In the genomic region with DNA sequence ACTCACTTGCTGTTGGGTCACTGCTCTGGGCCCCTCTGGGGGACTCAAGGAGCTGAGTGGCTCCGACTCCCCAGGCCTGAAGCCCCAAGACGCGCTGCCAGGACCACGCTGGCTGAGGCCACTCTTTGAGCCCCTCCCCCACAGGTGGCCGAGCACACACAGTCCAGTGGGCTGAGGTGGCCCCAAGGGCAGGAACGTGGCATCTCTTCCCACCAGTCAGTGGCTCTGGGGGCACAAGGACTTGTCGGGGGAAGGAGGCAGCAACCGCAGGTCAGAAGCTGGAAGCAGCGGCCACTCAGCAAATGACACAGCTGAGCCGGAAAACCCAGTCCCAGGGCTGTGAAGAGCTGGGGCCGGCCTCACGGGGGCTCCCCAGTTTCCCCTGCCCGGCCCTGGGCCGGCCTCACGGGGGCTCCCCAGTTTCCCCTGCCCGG, we compare ENCODE assay signal across 8 cellular contexts. TPM values are rescaled to one million over a fixed set of nuclear protein-coding genes. Genes with fewer than 3 reads are reported as not detected.
DNase-seq lines count a peak whose midpoint lies in the region; ATAC-seq, FAIRE-seq and TF ChIP-seq lines count a peak whose summit lies in the region.

No MANE protein-coding gene starts in this region.

- no peak overlapping the region for H3K4me3 ChIP-seq in SK-N-SH (ENCODE audit: low read depth in 2 of 2, low read length in 1 of 2)

- TF ChIP-seq EP300 in SK-N-SH (IDR thresholded peaks at IDR 0.05; ENCODE audit: borderline replicate concordance in 1 of 2, low read depth in 1 of 2, low read length in 1 of 2): no peak

- DNase-seq in D341Med (ENCODE audit: low spot score) (peak; percentile 39), SK-N-SH (peak; percentile 66), left cardiac atrium (no peak), GM12891 (ENCODE audit: insufficient read length, low spot score) (no peak)
- no peak for DNase-seq in NK-92 treated with Interleukin-12 subunit alpha and Interleukin-12 subunit beta, amount 100 ng/mL, for 24 hours (lab: John Stamatoyannopoulos, UW)

- peak overlapping the region; percentile 64 for H3K27ac Mint-ChIP-seq in stimulated activated memory B cell treated with anti-CD40 and anti-IgM and Interleukin-4, amounts not matched to agents 10 μg/mL and 1 μg/mL and 100 μg/mL, for 72 hours

- no peaks in the 10 kb centered on the region for H3K36me3 Mint-ChIP-seq in stimulated activated memory B cell treated with anti-CD40 and anti-IgM and Interleukin-4, amounts not matched to agents 10 μg/mL and 1 μg/mL and 100 μg/mL, for 72 hours

- no peaks in the 10 kb centered on the region for H3K27me3 Mint-ChIP-seq in stimulated activated memory B cell treated with anti-CD40 and anti-IgM and Interleukin-4, amounts not matched to agents 10 μg/mL and 1 μg/mL and 100 μg/mL, for 72 hours

- H3K9me3 Mint-ChIP-seq in stimulated activated memory B cell treated with anti-CD40 and anti-IgM and Interleukin-4, amounts not matched to agents 10 μg/mL and 1 μg/mL and 100 μg/mL, for 72 hours: no peaks in the 10 kb centered on the region

- H3K36me3 ChIP-seq in SK-N-SH (replicated peaks in 1 of 2; ENCODE audit: control insufficient read depth in 1 of 2, insufficient read depth in 2 of 2, low read length in 1 of 2): no peaks in the 10 kb centered on the region

- 68% methylated on average over 7 of the region's 16 CpGs for WGBS in SK-N-SH (ENCODE audit: low lambda C conversion rate)

- no peaks in the 10 kb centered on the region for H3K79me2 ChIP-seq in SK-N-SH (ENCODE audit: insufficient read depth)

- H3K4me2 ChIP-seq in SK-N-SH: peak overlapping the region; percentile 75

- no peaks in the 10 kb centered on the region for H4K20me1 ChIP-seq in SK-N-SH (ENCODE audit: insufficient read depth)

- POLR2A ChIA-PET in SK-N-SH (lab: Yijun Ruan, JAX): interaction anchor here (0.6 to 1.5 kb wide), 4 partner anchors 17 to 193 kb away, joined by 3 to 4 read pairs (median 4); no protein-coding TSS in a partner anchor

- H3K4me1 Mint-ChIP-seq in stimulated activated memory B cell treated with anti-CD40 and anti-IgM and Interleukin-4, amounts not matched to agents 10 μg/mL and 1 μg/mL and 100 μg/mL, for 72 hours: peaks cover 12% of the 10 kb centered on the region

- H3K4me1 ChIP-seq in SK-N-SH (ENCODE audit: control insufficient read depth in 1 of 2, insufficient read depth in 2 of 2, low read depth in 1 of 2, low read length in 1 of 2): peaks cover 0 to 8% of the 10 kb centered on the region in 2 experiments; a peak in 2 of 4 replicates

- no peaks in the 10 kb centered on the region for H3K9me2 ChIP-seq in SK-N-SH

- peak overlapping the region; percentile 71 for H3K4me3 Mint-ChIP-seq in stimulated activated memory B cell treated with anti-CD40 and anti-IgM and Interleukin-4, amounts not matched to agents 10 μg/mL and 1 μg/mL and 100 μg/mL, for 72 hours

- CTCF ChIA-PET in SK-N-SH (lab: Yijun Ruan, JAX): interaction anchor here (0.6 to 14.5 kb wide), 55 partner anchors 10 to 310 kb away, joined by 3 to 270 read pairs (median 5); partner anchors contain the start of genes CHST12, GRIFIN and TTYH3

- ATAC-seq in GM21423 (IDR thresholded peaks at IDR 0.05; ENCODE audit: unreplicated experiment): peak; percentile 36
- ATAC-seq in left cardiac atrium: peak; percentile 44 to 54
- peak; percentile 56 for ATAC-seq in stimulated activated memory B cell treated with anti-CD40 and anti-IgM and Interleukin-4, amounts not matched to agents 10 μg/mL and 1 μg/mL and 100 μg/mL, for 72 hours
- ATAC-seq in HG02938 (IDR thresholded peaks at IDR 0.05; ENCODE audit: unreplicated experiment): no peak

- FAIRE-seq in GM12891 (lab: Jason Lieb, UNC): no peak

- H2AFZ ChIP-seq in SK-N-SH (ENCODE audit: low read depth): peak overlapping the region; percentile 84; the same call in 1 of the 2 replicates

- no peak overlapping the region; a peak in 1 of 4 replicates for H3K27ac ChIP-seq in SK-N-SH (ENCODE audit: low read depth in 2 of 2, low read length in 1 of 2)

- intact Hi-C loops in left cardiac atrium (cut with DNase I): no loop called here

- H3K9me3 ChIP-seq in SK-N-SH: no peaks in the 10 kb centered on the region

- TF ChIP-seq RAD21 in SK-N-SH (IDR thresholded peaks at IDR 0.05; ENCODE audit: low read length): no peak

- H3F3A ChIP-seq in SK-N-SH (replicated peaks; ENCODE audit: insufficient read depth): no peaks in the 10 kb centered on the region

- no peaks in the 10 kb centered on the region for H3K27me3 ChIP-seq in SK-N-SH (ENCODE audit: insufficient read depth)

- H3K9ac ChIP-seq in SK-N-SH: no peak overlapping the region

- TF ChIP-seq POLR2A in GM12891 (IDR thresholded peaks at IDR 0.05; ENCODE audit: low read depth, low read length): no peak

- no peak for TF ChIP-seq CTCF in SK-N-SH (IDR thresholded peaks at IDR 0.05)

TF ChIP-seq in SK-N-SH, 30 proteins besides CTCF, POLR2A, EP300 and RAD21:
- TF ChIP-seq, protein P1, sequence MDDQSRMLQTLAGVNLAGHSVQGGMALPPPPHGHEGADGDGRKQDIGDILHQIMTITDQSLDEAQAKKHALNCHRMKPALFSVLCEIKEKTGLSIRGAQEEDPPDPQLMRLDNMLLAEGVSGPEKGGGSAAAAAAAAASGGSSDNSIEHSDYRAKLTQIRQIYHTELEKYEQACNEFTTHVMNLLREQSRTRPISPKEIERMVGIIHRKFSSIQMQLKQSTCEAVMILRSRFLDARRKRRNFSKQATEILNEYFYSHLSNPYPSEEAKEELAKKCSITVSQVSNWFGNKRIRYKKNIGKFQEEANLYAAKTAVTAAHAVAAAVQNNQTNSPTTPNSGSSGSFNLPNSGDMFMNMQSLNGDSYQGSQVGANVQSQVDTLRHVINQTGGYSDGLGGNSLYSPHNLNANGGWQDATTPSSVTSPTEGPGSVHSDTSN (IDR thresholded peaks at IDR 0.05): no peak
- no peak for TF ChIP-seq YY1 (IDR thresholded peaks at IDR 0.05; ENCODE audit: low read depth)
- TF ChIP-seq NRF1 (IDR thresholded peaks at IDR 0.05; ENCODE audit: low read depth, low read length): no peak
- TF ChIP-seq, protein P2, sequence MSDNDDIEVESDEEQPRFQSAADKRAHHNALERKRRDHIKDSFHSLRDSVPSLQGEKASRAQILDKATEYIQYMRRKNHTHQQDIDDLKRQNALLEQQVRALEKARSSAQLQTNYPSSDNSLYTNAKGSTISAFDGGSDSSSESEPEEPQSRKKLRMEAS (IDR thresholded peaks at IDR 0.05; ENCODE audit: low read depth): no peak
- TF ChIP-seq CHD2 (IDR thresholded peaks at IDR 0.05; ENCODE audit: low read length, partially characterized antibody): no peak
- TF ChIP-seq TCF12 (IDR thresholded peaks at IDR 0.05): no peak
- TF ChIP-seq GATA2 (CRISPR knock-in tag; IDR thresholded peaks at IDR 0.05): no peak

TF ChIP-seq in GM12891, 5 proteins besides CTCF, POLR2A, EP300 and RAD21:
- TF ChIP-seq POU2F2 (IDR thresholded peaks at IDR 0.05; ENCODE audit: low read depth, low read length): no peak
- no peak for TF ChIP-seq SPI1 (IDR thresholded peaks at IDR 0.05; ENCODE audit: low read depth, low read length)
TF ChIP-seq in GM12891: peak in this region for 0.

RNA-seq across cellular contexts. Expression of gene GRIFIN, which starts 24.1 kb away (rescaled TPM):
- not detected in 2 replicates for polyA plus RNA-seq in SK-N-SH (2012; rRNA removed)
- not detected in 2 replicates for polyA plus RNA-seq in SK-N-SH (2012; cell fraction: cytosol; rRNA removed)
- not detected in 2 replicates for polyA plus RNA-seq in SK-N-SH (2012; cell fraction: nucleus; rRNA removed)
- total RNA-seq in left cardiac atrium: not detected
- polyA plus RNA-seq in GM12891 (2012; ENCODE audit: low read depth, missing spikeins): not detected

RNA-seq across cellular contexts. Expression of gene CHST12, which starts 48.7 kb away (rescaled TPM):
- 26.7 and 32.7 TPM in 2 replicates for polyA plus RNA-seq in SK-N-SH (2012; rRNA removed)
- polyA plus RNA-seq in SK-N-SH (2012; cell fraction: cytosol; rRNA removed): 13.2 and 27.4 TPM in 2 replicates
- polyA plus RNA-seq in SK-N-SH (2012; cell fraction: nucleus; rRNA removed): 21.1 and 23.8 TPM in 2 replicates
- 10 to 100 TPM; 18.4 to 19.8 TPM for total RNA-seq in left cardiac atrium
- polyA plus RNA-seq in GM12891 (2012; ENCODE audit: low read depth, missing spikeins): 6.4 TPM

Comparison
In these comparisons a context has a peak if more than half of its experiments do, and no peak if none do; other contexts are left out.
1. DNase-seq: peak in D341Med (single experiment) and SK-N-SH (single experiment); none in left cardiac atrium (single experiment), NK-92 treated with Interleukin-12 subunit alpha and Interleukin-12 subunit beta, amount 100 ng/mL, for 24 hours (single experiment) and GM12891 (single experiment).